Comparison of ENCODE assay signal across 9 cellular contexts in the genomic region with DNA sequence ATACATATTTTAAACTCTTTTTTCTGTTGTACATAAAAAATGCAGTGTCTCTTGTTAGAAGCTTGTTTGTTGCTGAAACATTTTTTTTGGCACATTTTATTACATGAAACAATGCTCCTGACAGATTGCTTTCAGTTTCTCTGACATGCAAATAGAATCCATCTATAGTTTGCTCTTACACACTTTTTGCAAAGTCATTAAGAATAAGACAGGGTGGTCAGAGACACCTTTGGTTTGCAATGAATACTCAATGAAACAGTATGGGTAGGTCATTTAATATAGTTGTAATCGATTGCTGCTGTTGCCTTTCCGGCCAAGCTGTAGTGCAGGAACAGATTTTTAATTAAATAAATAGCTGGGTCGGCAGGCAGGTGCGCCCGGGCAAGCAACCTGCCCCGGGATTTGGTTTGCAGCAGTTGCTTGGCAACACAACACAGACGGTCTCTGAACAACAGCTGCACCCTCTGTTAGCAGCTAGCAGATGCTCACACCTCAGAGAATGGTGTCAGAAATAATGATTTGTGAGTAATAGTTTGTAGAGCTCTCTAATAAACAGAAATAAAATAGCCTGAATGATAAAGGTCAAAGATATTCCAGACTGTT.
DNase-seq lines count a peak whose midpoint lies in the region; ATAC-seq and TF ChIP-seq lines count a peak whose summit lies in the region.
"Had no signal": no experiment of that assay in that cellular context is flagged by ENCODE, and none has a peak within 500 bp of the region (broad histone marks: within the 10 kb centered on the region; RNA-seq: fewer than 3 reads in every experiment).

No MANE protein-coding gene starts in this region.

- no peak for TF ChIP-seq CTCF in epithelial cell of proximal tubule (conservative IDR thresholded peaks at IDR 0.05; ENCODE audit: low read depth, low read length)

- H3K27ac ChIP-seq in trophoblast cell (ENCODE audit: low read depth, low read length), result no peak overlapping the region
- H3K27ac ChIP-seq: BLaER1 had no signal

- H3K79me2 ChIP-seq in trophoblast cell (ENCODE audit: control insufficient read depth, insufficient read depth, low read length, poor library complexity), result no peaks in the 10 kb centered on the region

- H3K4me3 ChIP-seq in epithelial cell of proximal tubule (ENCODE audit: low read depth, low read length), result peak overlapping the region; percentile 35
- no peak overlapping the region for H3K4me3 ChIP-seq in trophoblast cell (ENCODE audit: low read depth, low read length)
- H3K4me3 ChIP-seq: BLaER1 had no signal

- H3K4ac ChIP-seq in trophoblast cell (ENCODE audit: low read depth, low read length), result no peak overlapping the region

- H3K9me3 ChIP-seq in trophoblast cell (ENCODE audit: insufficient read depth, low read depth, low read length), result no peaks in the 10 kb centered on the region
- H3K9me3 ChIP-seq: BLaER1 had no signal

- H2AFZ ChIP-seq in trophoblast cell (ENCODE audit: insufficient read depth, low read length, poor library complexity), result no peak overlapping the region

- H3K27me3 ChIP-seq in trophoblast cell (ENCODE audit: insufficient read depth, low read length), result no peaks in the 10 kb centered on the region
- H3K27me3 ChIP-seq: BLaER1 had no signal

- DNase-seq in Ammon's horn (ENCODE audit: low spot score) (peak; percentile 44), NCI-H226 (peak; percentile 20), epithelial cell of proximal tubule (ENCODE audit: low read depth) (no peak), trophoblast cell (no peak), GDM1 (lab: John Stamatoyannopoulos, UW) (no peak), AG08396 (ENCODE audit: low spot score) (no peak)
- no peak for DNase-seq in activated naive CD4-positive, alpha-beta T cell (lab: John Stamatoyannopoulos, UW)

- no peaks in the 10 kb centered on the region for H3K79me1 ChIP-seq in trophoblast cell (ENCODE audit: low read length)

- H2AK5ac ChIP-seq in trophoblast cell (ENCODE audit: low read length), result no peak overlapping the region

- H2BK5ac ChIP-seq in trophoblast cell (ENCODE audit: low read depth, low read length, poor library complexity), result no peak overlapping the region

- no peaks in the 10 kb centered on the region for H3K4me1 ChIP-seq in trophoblast cell (ENCODE audit: control insufficient read depth in 1 of 2, insufficient read depth in 2 of 2, low read length in 2 of 2)
- H3K4me1 ChIP-seq: BLaER1 had no signal

- H3K4me2 ChIP-seq in trophoblast cell (ENCODE audit: low read length), result no peak overlapping the region
- H3K4me2 ChIP-seq: BLaER1 had no signal

- H3K18ac ChIP-seq in trophoblast cell (ENCODE audit: low read length), result no peak overlapping the region

- H4K91ac ChIP-seq in trophoblast cell (ENCODE audit: low read depth, low read length), result no peak overlapping the region

- peak; percentile 56 for ATAC-seq in HG02759 (IDR thresholded peaks at IDR 0.05; ENCODE audit: unreplicated experiment)

- H3K9ac ChIP-seq in trophoblast cell (ENCODE audit: low read length), result no peak overlapping the region
- H3K9ac ChIP-seq: BLaER1 had no signal

- no CpG with 5 or more reads among the region's 7 CpGs for WGBS in trophoblast cell (ENCODE audit: extremely low coverage, insufficient coverage, insufficient read length)

- no peaks in the 10 kb centered on the region for H3K36me3 ChIP-seq in trophoblast cell (ENCODE audit: control insufficient read depth in 1 of 2, insufficient read depth in 2 of 2, low read length in 2 of 2)
- H3K36me3 ChIP-seq: BLaER1 had no signal

- H2BK12ac ChIP-seq in trophoblast cell (ENCODE audit: low read length), result no peak overlapping the region

- H3K23ac ChIP-seq in trophoblast cell (ENCODE audit: low read length), result no peak overlapping the region

- no peak overlapping the region for H2BK120ac ChIP-seq in trophoblast cell (ENCODE audit: insufficient read depth, low read length, poor library complexity)

- H4K8ac ChIP-seq in trophoblast cell (ENCODE audit: low read depth, low read length), result no peak overlapping the region

- H3K14ac ChIP-seq in trophoblast cell (ENCODE audit: low read length), result no peak overlapping the region

- no peak overlapping the region for H4K12ac ChIP-seq in trophoblast cell (ENCODE audit: low read depth, low read length)

Comparison
In these comparisons a context has a peak if more than half of its experiments do, and no peak if none do; other contexts are left out.
1. DNase-seq: peak in Ammon's horn (single experiment) and NCI-H226 (single experiment); none in epithelial cell of proximal tubule (single experiment), trophoblast cell (0 of 2), activated naive CD4-positive, alpha-beta T cell (0 of 4), GDM1 (single experiment) and AG08396 (single experiment).